9 cellular contexts compared by ENCODE assay signal in genomic region chr12:110039085-110039807, GRCh38. TPM values are rescaled to one million over a fixed set of nuclear protein-coding genes. Genes with fewer than 3 reads are reported as not detected.
A peak's percentile ranks its signal among the peaks of the same experiment; 100 is the strongest.
DNase-seq lines count a peak whose midpoint lies in the region; ATAC-seq and TF ChIP-seq lines count a peak whose summit lies in the region.
"Had no signal": no experiment of that assay in that cellular context is flagged by ENCODE, and none has a peak within 500 bp of the region (broad histone marks: within the 10 kb centered on the region; RNA-seq: fewer than 3 reads in every experiment).

No MANE protein-coding gene starts in this region.

- H3K23ac ChIP-seq in IMR-90 (ENCODE audit: low read depth, low read length) = peak overlapping the region; percentile 79

- H3K36me3 ChIP-seq in BLaER1 treated with 17β-estradiol and CSF1 and Interleukin-3, amounts not matched to agents 10 nM and 100 nM = peaks cover 56 to 78% (median 66%) of the 10 kb centered on the region in 11 experiments
- peaks cover 40% of the 10 kb centered on the region for H3K36me3 ChIP-seq in IMR-90 (ENCODE audit: control insufficient read depth, insufficient read depth, low read length)

- peak overlapping the region; percentile 87 for H2AK5ac ChIP-seq in IMR-90 (ENCODE audit: low read depth, low read length)

- peak overlapping the region; percentile 18 for H2AK9ac ChIP-seq in IMR-90 (replicated peaks; ENCODE audit: low read depth, low read length, poor library complexity)

- H3K9ac ChIP-seq in BLaER1 treated with 17β-estradiol and CSF1 and Interleukin-3, amounts not matched to agents 10 nM and 100 nM = peak overlapping the region in 3 of 11 experiments; percentile 1 to 42 (median 4); a peak in 7 of 22 replicates
- peak overlapping the region; percentile 68 for H3K9ac ChIP-seq in IMR-90 (ENCODE audit: low read depth, low read length)
- H3K9ac ChIP-seq: KMS-11 had no signal

- peak overlapping the region; percentile 52 for H4K5ac ChIP-seq in IMR-90 (ENCODE audit: low read depth, low read length)

- peak overlapping the region; percentile 94 for H3K18ac ChIP-seq in IMR-90 (ENCODE audit: low read depth, low read length)

- H3K4me3 Mint-ChIP-seq in activated T-helper 2 cell treated with anti-CD3 and anti-CD28 coated beads, Interferon-gamma antibody, Interleukin-2, Interleukin-4, amounts not matched to agents 10 μg/mL and 5 μg/mL and 100 μg/mL, durations not matched to agents 14 hours and 24 hours and 36 hours (ENCODE audit: low read depth) = no peak overlapping the region
- no peak overlapping the region for H3K4me3 Mint-ChIP-seq in stimulated activated memory B cell treated with anti-CD40 and anti-IgM and Interleukin-4, amounts not matched to agents 10 μg/mL and 1 μg/mL and 100 μg/mL, for 72 hours

- TF ChIP-seq POLR2A in IMR-90 (IDR thresholded peaks at IDR 0.05; ENCODE audit: low read depth, low read length) = no peak

- peak overlapping the region; percentile 93 for H2BK120ac ChIP-seq in IMR-90 (ENCODE audit: low read depth, low read length)

- H3K27me3 ChIP-seq in BLaER1 treated with 17β-estradiol and CSF1 and Interleukin-3, amounts not matched to agents 10 nM and 100 nM = no peaks in the 10 kb centered on the region
- H3K27me3 ChIP-seq in IMR-90 (ENCODE audit: control insufficient read depth, insufficient read depth, low read length) (no peaks in the 10 kb centered on the region), foreskin keratinocyte (no peaks in the 10 kb centered on the region)

- dilution Hi-C loops in IMR-90 (cut with HindIII; ENCODE audit: low sequenced_read_pairs, unreplicated experiment) = no loop called here

- no peaks in the 10 kb centered on the region for H3K9me3 Mint-ChIP-seq in activated T-helper 2 cell treated with anti-CD3 and anti-CD28 coated beads, Interferon-gamma antibody, Interleukin-2, Interleukin-4, amounts not matched to agents 10 μg/mL and 5 μg/mL and 100 μg/mL, durations not matched to agents 14 hours and 24 hours and 36 hours
- H3K9me3 Mint-ChIP-seq in stimulated activated memory B cell treated with anti-CD40 and anti-IgM and Interleukin-4, amounts not matched to agents 10 μg/mL and 1 μg/mL and 100 μg/mL, for 72 hours = no peaks in the 10 kb centered on the region

- peak overlapping the region; percentile 89 for H2BK20ac ChIP-seq in IMR-90 (ENCODE audit: low read depth, low read length)

- peaks cover 49% of the 10 kb centered on the region for H3K4me1 Mint-ChIP-seq in activated T-helper 2 cell treated with anti-CD3 and anti-CD28 coated beads, Interferon-gamma antibody, Interleukin-2, Interleukin-4, amounts not matched to agents 10 μg/mL and 5 μg/mL and 100 μg/mL, durations not matched to agents 14 hours and 24 hours and 36 hours (ENCODE audit: low read depth)
- peaks cover 45% of the 10 kb centered on the region for H3K4me1 Mint-ChIP-seq in stimulated activated memory B cell treated with anti-CD40 and anti-IgM and Interleukin-4, amounts not matched to agents 10 μg/mL and 1 μg/mL and 100 μg/mL, for 72 hours

- in situ Hi-C loops in IMR-90 (cut with MboI; ENCODE audit: low sequenced_read_pairs) = no loop called here

- no peaks in the 10 kb centered on the region for H3K9me3 ChIP-seq in BLaER1 treated with 17β-estradiol and CSF1 and Interleukin-3, amounts not matched to agents 10 nM and 100 nM (replicated peaks in 1 of 11)
- H3K9me3 ChIP-seq in IMR-90 (ENCODE audit: control insufficient read depth, insufficient read depth, low read length) = no peaks in the 10 kb centered on the region

- H3K4me3 ChIP-seq in BLaER1 treated with 17β-estradiol and CSF1 and Interleukin-3, amounts not matched to agents 10 nM and 100 nM = no peak overlapping the region
- no peak overlapping the region for H3K4me3 ChIP-seq in IMR-90 (ENCODE audit: insufficient read depth, low read depth, low read length)

- H2BK5ac ChIP-seq in IMR-90 (ENCODE audit: low read depth, low read length, poor library complexity, severe bottlenecking) = peak overlapping the region; percentile 99

- peaks cover 82% of the 10 kb centered on the region for H3K36me3 Mint-ChIP-seq in activated T-helper 2 cell treated with anti-CD3 and anti-CD28 coated beads, Interferon-gamma antibody, Interleukin-2, Interleukin-4, amounts not matched to agents 10 μg/mL and 5 μg/mL and 100 μg/mL, durations not matched to agents 14 hours and 24 hours and 36 hours (ENCODE audit: low read depth)
- H3K36me3 Mint-ChIP-seq in stimulated activated memory B cell treated with anti-CD40 and anti-IgM and Interleukin-4, amounts not matched to agents 10 μg/mL and 1 μg/mL and 100 μg/mL, for 72 hours = peaks cover 55% of the 10 kb centered on the region

- no TSS peak for BruUV-seq in IMR-90 (replicated peaks; lab: Mats Ljungman, UMichigan)

- H3K14ac ChIP-seq in IMR-90 (replicated peaks; ENCODE audit: low read depth, low read length) = peak overlapping the region; percentile 55

- peak overlapping the region; percentile 92 for H4K91ac ChIP-seq in IMR-90 (ENCODE audit: insufficient read depth, low read depth, low read length)

- POLR2A ChIA-PET in IMR-90 (lab: Charles Lee; ENCODE audit: unreplicated experiment) = no interaction called here

- H3K4me2 ChIP-seq in BLaER1 treated with 17β-estradiol and CSF1 and Interleukin-3, amounts not matched to agents 10 nM and 100 nM = peak overlapping the region; percentile 46 to 80 (median 69)
- peak overlapping the region; percentile 17 for H3K4me2 ChIP-seq in IMR-90 (ENCODE audit: low read depth, low read length)
- H3K4me2 ChIP-seq: KMS-11 had no signal

- peaks cover 0 to 30% (median 3%) of the 10 kb centered on the region in 11 experiments; a peak in 6 of 22 replicates for H4K20me1 ChIP-seq in BLaER1 treated with 17β-estradiol and CSF1 and Interleukin-3, amounts not matched to agents 10 nM and 100 nM
- peaks cover 19% of the 10 kb centered on the region for H4K20me1 ChIP-seq in IMR-90 (ENCODE audit: insufficient read depth, low read length)

- intact Hi-C loops in IMR-90 (cut with micrococcal nuclease) = loop anchor here (2.0 kb wide), 1 partner anchor 104 kb away; no protein-coding TSS in a partner anchor
- intact Hi-C loops in activated T-helper 2 cell treated with anti-CD3 and anti-CD28 coated beads, Interferon-gamma antibody, Interleukin-2, Interleukin-4, amounts not matched to agents 10 μg/mL and 5 μg/mL and 100 μg/mL, durations not matched to agents 14 hours and 24 hours and 36 hours (cut with micrococcal nuclease) = loop anchor here (5.0 kb wide), 1 partner anchor 37 kb away; no protein-coding TSS in a partner anchor
- intact Hi-C loops in sciatic nerve (cut with DNase I) = no loop called here

- 0 out of 2 replicates have a peak, but pooled peaks have one; percentile 5 for TF ChIP-seq RAD21 in IMR-90 (IDR thresholded peaks at IDR 0.05; ENCODE audit: low read length)

- peak overlapping the region; percentile 48; the same call in 2 of the 3 replicates for H2BK15ac ChIP-seq in IMR-90 (ENCODE audit: low read depth, low read length)

- peak overlapping the region; percentile 84 for H3K56ac ChIP-seq in IMR-90 (ENCODE audit: extremely low read depth, insufficient read depth, low read length)

- peak overlapping the region; percentile 92 for H3K27ac Mint-ChIP-seq in activated T-helper 2 cell treated with anti-CD3 and anti-CD28 coated beads, Interferon-gamma antibody, Interleukin-2, Interleukin-4, amounts not matched to agents 10 μg/mL and 5 μg/mL and 100 μg/mL, durations not matched to agents 14 hours and 24 hours and 36 hours
- peak overlapping the region; percentile 71 for H3K27ac Mint-ChIP-seq in stimulated activated memory B cell treated with anti-CD40 and anti-IgM and Interleukin-4, amounts not matched to agents 10 μg/mL and 1 μg/mL and 100 μg/mL, for 72 hours

- H3K79me1 ChIP-seq in IMR-90 (ENCODE audit: low read depth in 1 of 2, low read length in 2 of 2) = peaks cover 41 to 66% of the 10 kb centered on the region in 2 experiments

- peaks cover 18% of the 10 kb centered on the region for H3K9me1 ChIP-seq in IMR-90 (ENCODE audit: insufficient read depth, low read length)

- peak; percentile 98 for DNase-seq in IMR-90
- no peak for DNase-seq in activated T-helper 2 cell treated with anti-CD3 and anti-CD28 coated beads, Interferon-gamma antibody, Interleukin-2, Interleukin-4, amounts not matched to agents 10 μg/mL and 5 μg/mL and 100 μg/mL, durations not matched to agents 14 hours and 24 hours and 36 hours (ENCODE audit: low spot score)
- DNase-seq in foreskin keratinocyte = peak; percentile 91 to 94
- DNase-seq in sciatic nerve (ENCODE audit: low spot score) = no peak

- ATAC-seq in IMR-90 (ENCODE audit: low read depth) (peak; percentile 84), foreskin keratinocyte (peak; percentile 84), sciatic nerve (no peak), GM18498 (IDR thresholded peaks at IDR 0.05; ENCODE audit: unreplicated experiment) (no peak), HG03520 (IDR thresholded peaks at IDR 0.05; ENCODE audit: unreplicated experiment) (no peak)
- ATAC-seq in stimulated activated memory B cell treated with anti-CD40 and anti-IgM and Interleukin-4, amounts not matched to agents 10 μg/mL and 1 μg/mL and 100 μg/mL, for 72 hours = no peak

- peak overlapping the region; percentile 96 for H3K4ac ChIP-seq in IMR-90 (ENCODE audit: low read depth, low read length)

- H3K27me3 Mint-ChIP-seq in activated T-helper 2 cell treated with anti-CD3 and anti-CD28 coated beads, Interferon-gamma antibody, Interleukin-2, Interleukin-4, amounts not matched to agents 10 μg/mL and 5 μg/mL and 100 μg/mL, durations not matched to agents 14 hours and 24 hours and 36 hours (ENCODE audit: low read depth) = no peaks in the 10 kb centered on the region
- no peaks in the 10 kb centered on the region for H3K27me3 Mint-ChIP-seq in stimulated activated memory B cell treated with anti-CD40 and anti-IgM and Interleukin-4, amounts not matched to agents 10 μg/mL and 1 μg/mL and 100 μg/mL, for 72 hours

- no peak overlapping the region for H2AFZ ChIP-seq in IMR-90 (replicated peaks; ENCODE audit: low read length, poor library complexity)

- peak overlapping the region in 10 of 11 experiments; percentile 41 to 74 (median 60); a peak in 21 of 22 replicates for H3K27ac ChIP-seq in BLaER1 treated with 17β-estradiol and CSF1 and Interleukin-3, amounts not matched to agents 10 nM and 100 nM
- H3K27ac ChIP-seq in IMR-90 (ENCODE audit: insufficient read depth, low read length) (peak overlapping the region; percentile 99), foreskin keratinocyte (no peak overlapping the region)
- H3K27ac ChIP-seq: KMS-11 had no signal

- 0% methylated on average over 2 of the region's 5 CpGs; no CpG with 5 or more reads in 1 of the 2 experiments for WGBS in IMR-90 (ENCODE audit: extremely low coverage in 2 of 2, insufficient read length in 1 of 2), 2 experiments

- CTCF ChIA-PET in IMR-90 (lab: Yijun Ruan, JAX) = interaction anchor here (0.6 kb wide), 1 partner anchor 53 kb away, joined by 3 read pairs; no protein-coding TSS in a partner anchor

- H4K8ac ChIP-seq in IMR-90 (ENCODE audit: low read depth in 2 of 2, low read length in 2 of 2) = peak overlapping the region; percentile 60 to 88

- H3K4me1 ChIP-seq in BLaER1 treated with 17β-estradiol and CSF1 and Interleukin-3, amounts not matched to agents 10 nM and 100 nM = peaks cover 59 to 81% (median 72%) of the 10 kb centered on the region in 10 experiments
- H3K4me1 ChIP-seq in IMR-90 (ENCODE audit: control insufficient read depth, insufficient read depth, low read length) (peaks cover 28% of the 10 kb centered on the region), foreskin keratinocyte (peaks cover 14% of the 10 kb centered on the region)

- TF ChIP-seq CTCF in IMR-90 (conservative IDR thresholded peaks at IDR 0.05; ENCODE audit: low read depth, low read length) (no peak), foreskin keratinocyte (conservative IDR thresholded peaks at IDR 0.05) (no peak)

RNA-seq across cellular contexts. Expression of gene C12orf76, which starts 9.1 kb away (rescaled TPM):
- total RNA-seq in IMR-90 (2012; rRNA removed) (5.0 and 6.7 TPM in 2 replicates), foreskin keratinocyte (3.4 and 4.0 TPM in 2 replicates), sciatic nerve (40.3 TPM)
- polyA plus RNA-seq in IMR-90 (2012; rRNA removed) (6.2 and 7.1 TPM in 2 replicates), foreskin keratinocyte (3.1 and 3.7 TPM in 2 replicates)
- 5.0 and 10.8 TPM in 2 replicates for polyA plus RNA-seq in IMR-90 (2012; cell fraction: cytosol; rRNA removed)
- polyA plus RNA-seq in IMR-90 (2012; cell fraction: nucleus; rRNA removed; ENCODE audit: low replicate concordance) = 8.1 and 15.5 TPM in 2 replicates
- total RNA-seq in activated T-helper 2 cell treated with anti-CD3 and anti-CD28 coated beads, Interferon-gamma antibody, Interleukin-2, Interleukin-4, amounts not matched to agents 10 μg/mL and 5 μg/mL and 100 μg/mL, durations not matched to agents 14 hours and 24 hours and 36 hours = 24.8 and 25.2 TPM in 2 replicates

RNA-seq across cellular contexts. Expression of gene ANKRD13A, which starts 40.0 kb away (rescaled TPM):
- 364 and 449 TPM in 2 replicates for total RNA-seq in IMR-90 (2012; rRNA removed)
- 299 and 308 TPM in 2 replicates for polyA plus RNA-seq in IMR-90 (2012; rRNA removed)
- polyA plus RNA-seq in IMR-90 (2012; cell fraction: cytosol; rRNA removed) = 51.0 and 243 TPM in 2 replicates
- polyA plus RNA-seq in IMR-90 (2012; cell fraction: nucleus; rRNA removed; ENCODE audit: low replicate concordance) = 516 and 695 TPM in 2 replicates
- total RNA-seq in activated T-helper 2 cell treated with anti-CD3 and anti-CD28 coated beads, Interferon-gamma antibody, Interleukin-2, Interleukin-4, amounts not matched to agents 10 μg/mL and 5 μg/mL and 100 μg/mL, durations not matched to agents 14 hours and 24 hours and 36 hours = 53.3 and 59.9 TPM in 2 replicates
- total RNA-seq in foreskin keratinocyte = 76.2 and 76.5 TPM in 2 replicates
- 23.2 and 29.2 TPM in 2 replicates for polyA plus RNA-seq in foreskin keratinocyte
- total RNA-seq in sciatic nerve = 41.1 TPM

RNA-seq across cellular contexts. Expression of gene GIT2, which starts 43.1 kb away (rescaled TPM):
- total RNA-seq in IMR-90 (2012; rRNA removed) = 60.5 and 71.9 TPM in 2 replicates
- 43.0 and 48.0 TPM in 2 replicates for polyA plus RNA-seq in IMR-90 (2012; rRNA removed)
- polyA plus RNA-seq in IMR-90 (2012; cell fraction: cytosol; rRNA removed) = 20.8 and 21.1 TPM in 2 replicates
- polyA plus RNA-seq in IMR-90 (2012; cell fraction: nucleus; rRNA removed; ENCODE audit: low replicate concordance) = 42.7 and 138 TPM in 2 replicates
- total RNA-seq in activated T-helper 2 cell treated with anti-CD3 and anti-CD28 coated beads, Interferon-gamma antibody, Interleukin-2, Interleukin-4, amounts not matched to agents 10 μg/mL and 5 μg/mL and 100 μg/mL, durations not matched to agents 14 hours and 24 hours and 36 hours = 71.1 and 72.3 TPM in 2 replicates
- total RNA-seq in foreskin keratinocyte = 28.7 and 33.1 TPM in 2 replicates
- 9.4 and 9.5 TPM in 2 replicates for polyA plus RNA-seq in foreskin keratinocyte
- 66.6 TPM for total RNA-seq in sciatic nerve

Comparison
In these comparisons a context has a peak if more than half of its experiments do, and no peak if none do; other contexts are left out.
1. ATAC-seq: peak in IMR-90 (single experiment) and foreskin keratinocyte (single experiment); none in stimulated activated memory B cell treated with anti-CD40 and anti-IgM and Interleukin-4, amounts not matched to agents 10 μg/mL and 1 μg/mL and 100 μg/mL, for 72 hours (single experiment), sciatic nerve (single experiment), GM18498 (single experiment) and HG03520 (single experiment).
2. DNase-seq: peak in IMR-90 (single experiment) and foreskin keratinocyte (2 of 2); none in activated T-helper 2 cell treated with anti-CD3 and anti-CD28 coated beads, Interferon-gamma antibody, Interleukin-2, Interleukin-4, amounts not matched to agents 10 μg/mL and 5 μg/mL and 100 μg/mL, durations not matched to agents 14 hours and 24 hours and 36 hours (single experiment) and sciatic nerve (single experiment).